In the genomic region with DNA sequence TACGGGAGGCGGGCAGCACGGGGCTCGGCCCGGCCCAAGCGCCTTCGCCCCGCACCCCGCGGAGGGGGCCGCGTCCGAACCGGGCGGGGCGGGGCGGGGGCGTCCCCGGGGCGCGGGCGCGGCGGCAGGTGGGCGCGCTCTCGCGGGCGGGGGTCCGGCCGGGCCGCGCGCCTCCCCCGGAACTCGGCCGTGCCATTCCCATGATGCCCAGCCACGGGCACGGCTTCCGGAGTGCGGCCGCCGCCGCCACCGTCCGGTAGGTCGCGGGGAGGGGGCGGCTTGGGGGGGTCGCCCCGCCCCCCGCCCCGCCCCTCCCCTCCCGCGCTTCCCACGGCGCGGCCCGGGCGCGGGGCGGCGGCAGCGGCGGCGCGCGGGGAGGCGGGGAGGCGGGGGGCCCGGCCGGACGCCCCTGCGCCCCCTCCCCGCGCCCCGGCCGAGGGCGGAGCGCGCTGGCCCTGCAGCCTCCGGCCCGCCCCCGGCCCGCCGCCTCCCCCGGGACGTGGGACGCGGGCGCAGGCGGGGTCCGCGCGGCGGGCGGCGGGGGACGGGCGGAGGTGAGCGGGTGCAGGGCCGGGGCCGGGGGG, we compare ENCODE assay signal across 8 cellular contexts. TPM values are rescaled to one million over a fixed set of nuclear protein-coding genes. Genes with fewer than 3 reads are reported as not detected.
A peak's percentile ranks its signal among the peaks of the same experiment; 100 is the strongest.
DNase-seq lines count a peak whose midpoint lies in the region; ATAC-seq and TF ChIP-seq lines count a peak whose summit lies in the region.

A gene with protein sequence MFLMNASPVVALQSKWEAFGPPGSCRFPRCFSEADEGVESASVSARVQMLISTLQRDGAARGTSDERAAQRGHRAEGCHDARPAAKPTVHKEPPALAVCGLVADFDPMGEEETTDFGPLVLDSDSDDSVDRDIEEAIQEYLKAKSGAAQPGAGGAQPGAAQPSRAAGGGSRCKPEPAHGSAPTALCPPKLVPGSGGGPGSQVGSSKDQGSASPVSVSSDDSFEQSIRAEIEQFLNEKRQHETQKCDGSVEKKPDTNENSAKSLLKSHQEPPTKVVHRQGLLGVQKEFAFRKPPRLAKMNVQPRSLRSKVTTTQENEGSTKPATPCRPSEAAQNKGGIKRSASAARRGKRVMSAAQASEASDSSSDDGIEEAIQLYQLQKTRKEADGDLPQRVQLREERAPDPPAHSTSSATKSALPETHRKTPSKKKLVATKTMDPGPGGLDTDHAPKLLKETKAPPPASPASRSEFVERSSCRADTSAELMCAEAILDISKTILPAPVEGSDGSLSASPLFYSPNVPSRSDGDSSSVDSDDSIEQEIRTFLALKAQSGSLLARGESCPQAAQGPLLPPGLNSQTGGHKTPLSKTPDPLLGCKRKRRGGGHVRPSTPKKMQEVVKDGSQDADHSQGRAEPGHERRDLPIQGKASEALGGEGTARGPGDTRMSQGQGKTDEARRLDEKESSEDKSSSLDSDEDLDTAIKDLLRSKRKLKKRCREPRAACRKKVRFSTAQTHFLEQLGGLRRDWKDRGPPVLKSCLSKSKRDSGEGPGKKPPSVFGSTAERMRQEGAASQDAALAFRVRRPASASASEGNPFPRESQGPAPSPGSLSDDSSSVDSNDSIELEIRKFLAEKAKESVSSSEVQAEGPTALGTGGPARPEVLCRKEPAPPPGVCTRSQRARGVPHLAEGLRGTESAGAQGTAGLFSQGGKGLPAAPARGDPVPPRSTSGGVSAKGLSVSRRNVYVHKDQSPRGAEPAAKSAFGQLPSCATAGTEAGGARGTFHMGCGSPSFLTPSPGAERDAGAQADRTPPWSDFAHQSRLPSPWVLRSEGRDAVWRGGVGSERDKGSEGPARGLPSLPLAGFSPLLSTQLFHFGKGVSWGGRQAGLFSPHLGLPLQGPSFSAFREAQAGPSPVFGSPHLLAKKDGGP (N-terminal part only) (plus strand): TSS at position 314 of the 584 bp plus-strand sequence. CDS start 4,729 bp downstream, outside the sequence.

- ATAC-seq in memory B cell (ENCODE audit: low read depth) (no peak), upper lobe of left lung (ENCODE audit: low FRiP score in 2 of 2) (peak in 1 of 2 donors; percentile 14), GM21390 (IDR thresholded peaks at IDR 0.05; ENCODE audit: unreplicated experiment) (no peak)

- H3K4me1 ChIP-seq in upper lobe of left lung: peaks cover 12 to 27% (median 22%) of the 10 kb centered on the region in 4 donors

- DNase-seq in EH (ENCODE audit: low read depth) (peak; percentile 25), NCI-H2196 treated with DMSO at 0.1 percent for 48 hours (lab: John Stamatoyannopoulos, UW; ENCODE audit: unreplicated experiment) (peak; percentile 14), dorsolateral prefrontal cortex (peak in 1 of 10 donors; percentile 53), memory B cell (ENCODE audit: low spot score in 2 of 2) (no peak), upper lobe of left lung (peak; percentile 50 to 90), NCI-H1436 treated with DMSO at 0.1 percent for 48 hours (lab: John Stamatoyannopoulos, UW) (no peak), GM10266 (ENCODE audit: extremely low spot score) (no peak)

- WGBS in upper lobe of left lung, 2 donors: no CpG with 5 or more reads among the region's 103 CpGs

- H3K36me3 ChIP-seq in upper lobe of left lung: peaks cover 0 to 11% (median 9%) of the 10 kb centered on the region in 4 donors

- H3K27ac ChIP-seq in dorsolateral prefrontal cortex: peak within 1 kb of the TSS in 50 of 59 donors; percentile 0 to 90 (median 62)
- peak within 1 kb of the TSS; percentile 81 to 90 (median 84) for H3K27ac ChIP-seq in upper lobe of left lung

- no peaks in the 10 kb centered on the region for H3K9me3 Mint-ChIP-seq in memory B cell

- no peaks in the 10 kb centered on the region for H3K27me3 ChIP-seq in dorsolateral prefrontal cortex
- H3K27me3 ChIP-seq in upper lobe of left lung: no peaks in the 10 kb centered on the region

- intact Hi-C loops in dorsolateral prefrontal cortex (cut with DNase I): loop anchor here (2.0 to 5.0 kb wide), 2 partner anchors 19 to 392 kb away; a partner anchor contains a TSS

- peaks cover 3% of the 10 kb centered on the region for H3K27me3 Mint-ChIP-seq in memory B cell

- no peaks in the 10 kb centered on the region for H3K9me3 ChIP-seq in upper lobe of left lung

- peak within 1 kb of the TSS; percentile 96 for H3K4me3 Mint-ChIP-seq in memory B cell

- TF ChIP-seq EP300 in upper lobe of left lung (IDR thresholded peaks at IDR 0.05): no peak

- H3K27ac Mint-ChIP-seq in memory B cell: peak within 1 kb of the TSS; percentile 49

- H3K4me3 ChIP-seq in dorsolateral prefrontal cortex: peak within 1 kb of the TSS; percentile 59 to 86 (median 78)
- H3K4me3 ChIP-seq in upper lobe of left lung: peak within 1 kb of the TSS; percentile 72 to 92 (median 82)

- no peak for TF ChIP-seq CTCF in dorsolateral prefrontal cortex (IDR thresholded peaks at IDR 0.05 in 54 of 56, conservative IDR thresholded peaks at IDR 0.05 in 2 of 56; ENCODE audit: low read depth in 1 of 56, partially characterized antibody in 56 of 56)
- no peak for TF ChIP-seq CTCF in upper lobe of left lung (IDR thresholded peaks at IDR 0.05)
- TF ChIP-seq CTCF in GM10266 (IDR thresholded peaks at IDR 0.05; ENCODE audit: control insufficient read depth, insufficient read depth, low read depth, missing control alignments): no peak

- no peak for TF ChIP-seq POLR2A in upper lobe of left lung (IDR thresholded peaks at IDR 0.05)

- H3K36me3 Mint-ChIP-seq in memory B cell: no peaks in the 10 kb centered on the region

- peaks cover 3% of the 10 kb centered on the region for H3K4me1 Mint-ChIP-seq in memory B cell

RNA-seq across cellular contexts. Expression of the gene that starts here (rescaled TPM):
- 10 to 100 TPM; 14.1 to 39.3 (median 24.1) TPM for total RNA-seq in dorsolateral prefrontal cortex
- 10 to 100 TPM; 25.6 to 48.6 (median 33.8) TPM for total RNA-seq in upper lobe of left lung

Comparison
In these comparisons a context has a peak if more than half of its experiments do, and no peak if none do; other contexts are left out.
1. DNase-seq: peak in EH (single experiment), NCI-H2196 treated with DMSO at 0.1 percent for 48 hours (single experiment) and upper lobe of left lung (2 of 2); none in memory B cell (0 of 2), NCI-H1436 treated with DMSO at 0.1 percent for 48 hours (single experiment) and GM10266 (single experiment).